In the genomic region with DNA sequence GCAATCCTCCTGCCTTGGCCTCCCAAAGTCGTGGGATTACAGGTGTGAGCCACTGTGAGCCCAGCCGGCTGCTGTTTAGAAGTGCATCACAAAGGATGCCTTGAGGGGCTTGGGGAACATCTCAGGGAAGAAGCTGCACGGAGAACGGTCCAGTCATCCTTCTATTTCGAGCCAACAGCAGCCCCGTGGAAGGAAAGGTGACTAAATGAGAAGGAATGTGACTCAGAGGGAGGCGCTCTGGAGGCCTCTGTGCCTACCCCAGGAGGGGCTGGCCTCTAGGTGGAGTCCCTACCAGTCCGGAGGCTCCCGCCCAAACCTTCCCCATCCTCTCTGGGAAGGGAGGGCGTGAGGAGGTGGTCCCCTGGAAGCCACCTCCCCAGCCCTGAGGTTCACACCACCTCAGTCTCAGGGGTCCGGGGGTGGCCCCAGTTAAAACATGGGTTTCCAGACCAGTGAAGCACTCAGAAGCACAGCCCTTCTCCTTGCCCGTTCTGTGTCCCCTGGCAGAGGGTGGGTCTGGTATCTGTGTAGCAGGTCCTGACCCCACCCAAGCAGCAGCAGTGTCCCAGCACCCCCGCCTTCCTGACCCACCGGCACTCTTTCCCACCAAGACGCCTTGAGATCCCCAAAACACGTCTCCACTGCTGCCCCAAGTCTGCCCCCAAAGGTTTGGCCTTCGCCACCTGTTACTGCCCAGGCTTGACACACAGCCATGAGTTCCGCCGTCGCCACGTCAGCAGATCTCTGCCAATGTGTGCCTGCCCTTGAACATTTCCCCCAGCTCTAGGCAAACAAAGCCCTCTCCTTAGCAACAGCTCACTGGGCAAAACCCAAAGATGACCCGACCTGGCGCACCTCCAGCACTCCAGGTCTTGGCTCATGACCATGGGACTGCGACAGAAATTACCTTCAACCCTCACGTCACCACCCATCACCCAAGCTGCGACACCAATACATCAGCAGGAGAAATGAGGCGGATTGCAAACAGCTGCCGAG, we compare ENCODE assay signal across 8 cellular contexts.
DNase-seq lines count a peak whose midpoint lies in the region; ATAC-seq and TF ChIP-seq lines count a peak whose summit lies in the region.

No MANE protein-coding gene starts in this region.

- POLR2A ChIA-PET in RWPE1 (lab: Yijun Ruan, JAX; ENCODE audit: low non-redundant PET) = no interaction called here

- no peak overlapping the region for H3K9ac ChIP-seq in trophoblast cell (ENCODE audit: low read length)

- no peak overlapping the region for H4K8ac ChIP-seq in trophoblast cell (ENCODE audit: low read depth, low read length)

- no peak overlapping the region for H4K12ac ChIP-seq in trophoblast cell (ENCODE audit: low read depth, low read length)

- H3K23ac ChIP-seq in trophoblast cell (ENCODE audit: low read length) = no peak overlapping the region

- TF ChIP-seq CTCF in RWPE1 (conservative IDR thresholded peaks at IDR 0.05; ENCODE audit: low read depth) = no peak

- peaks cover 8 to 13% of the 10 kb centered on the region in 2 experiments for H3K4me1 ChIP-seq in trophoblast cell (ENCODE audit: control insufficient read depth in 1 of 2, insufficient read depth in 2 of 2, low read length in 2 of 2)

- peaks cover 14 to 28% of the 10 kb centered on the region in 2 experiments for H3K36me3 ChIP-seq in trophoblast cell (ENCODE audit: control insufficient read depth in 1 of 2, insufficient read depth in 2 of 2, low read length in 2 of 2)

- peaks cover 9% of the 10 kb centered on the region for H3K79me2 ChIP-seq in trophoblast cell (ENCODE audit: control insufficient read depth, insufficient read depth, low read length, poor library complexity)

- H3K27me3 ChIP-seq in trophoblast cell (ENCODE audit: insufficient read depth, low read length) = no peaks in the 10 kb centered on the region

- CTCF ChIA-PET in RWPE1 (lab: Yijun Ruan, JAX) = interaction anchor here (0.6 to 1.0 kb wide), 2 partner anchors 15 to 452 kb away, joined by 4 read pairs; no protein-coding TSS in a partner anchor

- DNase-seq in EL (peak; percentile 98), RWPE1 (ENCODE audit: low spot score) (peak; percentile 94), fibroblast of the conjunctiva (ENCODE audit: low read depth) (peak; percentile 78), trophoblast cell (peak; percentile 62 to 68), NCI-H187 treated with DMSO at 0.1 percent for 48 hours (lab: John Stamatoyannopoulos, UW) (no peak), retina (no peak)

- H3K4me2 ChIP-seq in trophoblast cell (ENCODE audit: low read length) = no peak overlapping the region

- H2BK5ac ChIP-seq in trophoblast cell (ENCODE audit: low read depth, low read length, poor library complexity) = no peak overlapping the region

- no peak overlapping the region for H2BK120ac ChIP-seq in trophoblast cell (ENCODE audit: insufficient read depth, low read length, poor library complexity)

- H3K4ac ChIP-seq in trophoblast cell (ENCODE audit: low read depth, low read length) = peak overlapping the region; percentile 19

- peak overlapping the region; percentile 32 for H2AFZ ChIP-seq in trophoblast cell (ENCODE audit: insufficient read depth, low read length, poor library complexity)

- peak overlapping the region; percentile 29 for H4K91ac ChIP-seq in trophoblast cell (ENCODE audit: low read depth, low read length)

- ATAC-seq in GM21526 (IDR thresholded peaks at IDR 0.05; ENCODE audit: low FRiP score, unreplicated experiment) (no peak), GM21447 (IDR thresholded peaks at IDR 0.05; ENCODE audit: unreplicated experiment) (no peak)

- H2BK12ac ChIP-seq in trophoblast cell (ENCODE audit: low read length) = no peak overlapping the region

- H3K27ac ChIP-seq in RWPE1 (peak overlapping the region; percentile 76), trophoblast cell (ENCODE audit: low read depth, low read length) (no peak overlapping the region)

- peaks cover 2% of the 10 kb centered on the region for H3K79me1 ChIP-seq in trophoblast cell (ENCODE audit: low read length)

- no peaks in the 10 kb centered on the region for H3K9me3 ChIP-seq in trophoblast cell (ENCODE audit: insufficient read depth, low read depth, low read length)

- H3K4me3 ChIP-seq in trophoblast cell (ENCODE audit: low read depth, low read length) = no peak overlapping the region

- H3K14ac ChIP-seq in trophoblast cell (ENCODE audit: low read length) = no peak overlapping the region

- no CpG with 5 or more reads among the region's 28 CpGs for WGBS in trophoblast cell (ENCODE audit: extremely low coverage, insufficient coverage, insufficient read length)

- H2AK5ac ChIP-seq in trophoblast cell (ENCODE audit: low read length) = no peak overlapping the region

- no peak overlapping the region for H3K18ac ChIP-seq in trophoblast cell (ENCODE audit: low read length)

Comparison
In these comparisons a context has a peak if more than half of its experiments do, and no peak if none do; other contexts are left out.
1. DNase-seq: peak in EL (single experiment), RWPE1 (single experiment), fibroblast of the conjunctiva (single experiment) and trophoblast cell (2 of 2); none in NCI-H187 treated with DMSO at 0.1 percent for 48 hours (single experiment) and retina (single experiment).